8 cellular contexts compared by ENCODE assay signal in genomic region chr12:95942106-95942531, GRCh38. TPM values are rescaled to one million over a fixed set of nuclear protein-coding genes. Genes with fewer than 3 reads are reported as not detected.
DNase-seq lines count a peak whose midpoint lies in the region; ATAC-seq and TF ChIP-seq lines count a peak whose summit lies in the region.

No MANE protein-coding gene starts in this region.

- H3K4me3 ChIP-seq in GM12865 (ENCODE audit: low read depth, low read length), result peak overlapping the region; percentile 81
- peak overlapping the region; percentile 63 for H3K4me3 ChIP-seq in WI38 (ENCODE audit: low read depth, low read length)
- H3K4me3 ChIP-seq in skin epidermis, result peak overlapping the region; percentile 48 to 88 (median 80)

- H3K36me3 Mint-ChIP-seq in glutamatergic neuron (ENCODE audit: unreplicated experiment), result no peaks in the 10 kb centered on the region

- no peaks in the 10 kb centered on the region for H3K4me1 Mint-ChIP-seq in glutamatergic neuron (ENCODE audit: low read depth, unreplicated experiment)

- ATAC-seq in HG03439 (IDR thresholded peaks at IDR 0.05; ENCODE audit: unreplicated experiment) (no peak), HG03469 (IDR thresholded peaks at IDR 0.05; ENCODE audit: unreplicated experiment) (no peak)

- H3K27me3 Mint-ChIP-seq in glutamatergic neuron (ENCODE audit: unreplicated experiment), result no peaks in the 10 kb centered on the region

- TF ChIP-seq CTCF in GM12865 (IDR thresholded peaks at IDR 0.05; ENCODE audit: insufficient read depth, low read depth, low read length, missing control alignments), result no peak
- TF ChIP-seq CTCF in WI38 (IDR thresholded peaks at IDR 0.05; ENCODE audit: low read depth, low read length), result no peak
- TF ChIP-seq CTCF in glutamatergic neuron (IDR thresholded peaks at IDR 0.05; ENCODE audit: partially characterized antibody, unreplicated experiment), result no peak

- peak; percentile 3 for DNase-seq in A172 (ENCODE audit: low spot score)
- DNase-seq in GM12865 (ENCODE audit: low read depth), result peak; percentile 11
- DNase-seq in glutamatergic neuron, result no peak
- no peak for DNase-seq in KBM-7

- peak overlapping the region in 20 of 21 experiments; percentile 48 to 89 (median 84) for H3K27ac ChIP-seq in skin epidermis

- H3K4me3 Mint-ChIP-seq in glutamatergic neuron (ENCODE audit: unreplicated experiment), result peak overlapping the region; percentile 96

- peaks cover 4% of the 10 kb centered on the region for H3K9me3 Mint-ChIP-seq in glutamatergic neuron (ENCODE audit: unreplicated experiment)

- H3K27ac Mint-ChIP-seq in glutamatergic neuron (ENCODE audit: unreplicated experiment), result no peak overlapping the region

- in situ Hi-C loops in KBM-7 (cut with MboI; ENCODE audit: low pct_unique_long_range_greater_than_20kb, low sequenced_read_pairs), result no loop called here

RNA-seq across cellular contexts. Expression of gene CCDC38, which starts 0.3 kb away (rescaled TPM):
- total RNA-seq in A172 (2014; rRNA removed; shearing (Covaris generic)), result 0.07 TPM in 1 of 2 replicates, not detected in the other
- not detected for total RNA-seq in glutamatergic neuron (ENCODE audit: unreplicated experiment)

RNA-seq across cellular contexts. Expression of gene AMDHD1, which starts 1.0 kb away (rescaled TPM):
- 0.65 and 0.79 TPM in 2 replicates for total RNA-seq in A172 (2014; rRNA removed; shearing (Covaris generic))
- not detected for total RNA-seq in glutamatergic neuron (ENCODE audit: unreplicated experiment)

RNA-seq across cellular contexts. Expression of gene HAL, which starts 54.0 kb away (rescaled TPM):
- total RNA-seq in A172 (2014; rRNA removed; shearing (Covaris generic)), result not detected in 2 replicates
- not detected for total RNA-seq in glutamatergic neuron (ENCODE audit: unreplicated experiment)

Comparison
In these comparisons a context has a peak if more than half of its experiments do, and no peak if none do; other contexts are left out.
1. DNase-seq: peak in A172 (single experiment) and GM12865 (single experiment); none in glutamatergic neuron (single experiment) and KBM-7 (single experiment).
2. Peak in every context shown above with its lines, with median percentiles within 50 percentile points of each other: H3K4me3 ChIP-seq.